ENCODE assay signal across 16 cellular contexts in genomic region chr7:43535031-43535451, GRCh38. TPM values are rescaled to one million over a fixed set of nuclear protein-coding genes. Genes with fewer than 3 reads are reported as not detected.
DNase-seq lines count a peak whose midpoint lies in the region; ATAC-seq and TF ChIP-seq lines count a peak whose summit lies in the region.
"Had no signal": no experiment of that assay in that cellular context is flagged by ENCODE, and none has a peak within 500 bp of the region (broad histone marks: within the 10 kb centered on the region; RNA-seq: fewer than 3 reads in every experiment).

No MANE protein-coding gene starts in this region.

- H3K9me3 ChIP-seq in fibroblast of lung (ENCODE audit: control insufficient read depth, insufficient read depth, low read depth, low read length) = no peaks in the 10 kb centered on the region
- H3K9me3 ChIP-seq in osteoblast (ENCODE audit: low read depth, low read length) = no peaks in the 10 kb centered on the region
- H3K9me3 ChIP-seq: colonic mucosa had no signal

- H3K4me1 ChIP-seq in fibroblast of lung (ENCODE audit: control insufficient read depth, extremely low read depth, insufficient read depth, low read length) (peaks cover 24% of the 10 kb centered on the region), osteoblast (ENCODE audit: insufficient read depth, low read length) (peaks cover 50% of the 10 kb centered on the region)
- H3K4me1 ChIP-seq: colonic mucosa had no signal

- H3K79me2 ChIP-seq in fibroblast of lung (ENCODE audit: control insufficient read depth, insufficient read depth, low read length) (no peaks in the 10 kb centered on the region), osteoblast (ENCODE audit: insufficient read depth, low read length) (no peaks in the 10 kb centered on the region)

- TF ChIP-seq CTCF in fibroblast of lung (conservative IDR thresholded peaks at IDR 0.05 in 1 of 2, IDR thresholded peaks at IDR 0.05 in 1 of 2; ENCODE audit: low read depth in 1 of 2, low read length in 2 of 2) (no peak), osteoblast (IDR thresholded peaks at IDR 0.05; ENCODE audit: extremely low read depth, low read depth, low read length) (no peak), GM13977 (IDR thresholded peaks at IDR 0.05; ENCODE audit: extremely low read depth, insufficient read depth, missing control alignments) (no peak)

- no peak for ATAC-seq in HG03045 (IDR thresholded peaks at IDR 0.05; ENCODE audit: unreplicated experiment)
- ATAC-seq: stimulated activated naive CD8-positive, alpha-beta T cell treated with anti-CD3 and anti-CD28 coated beads, Interleukin-15, amount 100 ng/mL, for 72 hours had no signal

- in situ Hi-C loops in Caki2 (cut with HindIII; ENCODE audit: low pct_unique_long_range_greater_than_20kb, low sequenced_read_pairs) (no loop called here), GM13977 (cut with MboI; ENCODE audit: low pct_unique_long_range_greater_than_20kb, low sequenced_read_pairs, unreplicated experiment) (no loop called here)

- no peak overlapping the region for H2AFZ ChIP-seq in fibroblast of lung (ENCODE audit: low read length)
- no peak overlapping the region for H2AFZ ChIP-seq in osteoblast (ENCODE audit: low read length)

- H3K27ac ChIP-seq in fibroblast of lung (ENCODE audit: insufficient read depth, low read length) = no peak overlapping the region
- peak overlapping the region; percentile 52 for H3K27ac ChIP-seq in osteoblast (ENCODE audit: low read depth, low read length)
- H3K27ac ChIP-seq: colonic mucosa, epithelial cell of prostate had no signal

- H3K9ac ChIP-seq in fibroblast of lung (ENCODE audit: insufficient read depth, low read length) = no peak overlapping the region

- DNase-seq in Caki2 (ENCODE audit: low read depth) = peak; percentile 23
- DNase-seq in RPMI7951 (ENCODE audit: low read depth) = peak; percentile 27
- peak; percentile 30 to 50 for DNase-seq in fibroblast of lung (ENCODE audit: low read depth in 2 of 2)
- DNase-seq in osteoblast (ENCODE audit: insufficient read length, low spot score, missing footprints) = no peak
- DNase-seq in NCI-H1105 (lab: John Stamatoyannopoulos, UW) = no peak
- no peak for DNase-seq in GM13977 (ENCODE audit: low spot score)
- DNase-seq in DMS79 (lab: John Stamatoyannopoulos, UW) = no peak
- DNase-seq: activated CD4-positive, alpha-beta T cell treated with anti-CD3 and anti-CD28 coated beads for 48 hours; activated naive CD8-positive, alpha-beta T cell treated with anti-CD3 and anti-CD28 coated beads for 36 hours; colonic mucosa; NCI-H1417; NCI-H345; SHP77; stimulated activated naive CD8-positive, alpha-beta T cell treated with anti-CD3 and anti-CD28 coated beads, Interleukin-15, amount 100 ng/mL, for 72 hours had no signal

- H3K36me3 ChIP-seq in fibroblast of lung (ENCODE audit: control insufficient read depth, insufficient read depth, low read length) (no peaks in the 10 kb centered on the region), osteoblast (ENCODE audit: insufficient read depth, low read length) (no peaks in the 10 kb centered on the region)
- H3K36me3 ChIP-seq: colonic mucosa had no signal

- H4K20me1 ChIP-seq in fibroblast of lung (ENCODE audit: control insufficient read depth, extremely low read depth, insufficient read depth, low read length) (no peaks in the 10 kb centered on the region), osteoblast (ENCODE audit: insufficient read depth, low read length) (no peaks in the 10 kb centered on the region)

- peaks cover 4% of the 10 kb centered on the region for H3K27me3 ChIP-seq in fibroblast of lung (ENCODE audit: control insufficient read depth, insufficient read depth, low read length)
- H3K27me3 ChIP-seq in osteoblast (ENCODE audit: insufficient read depth, low read length) = no peaks in the 10 kb centered on the region
- H3K27me3 ChIP-seq: colonic mucosa had no signal

- no peak overlapping the region for H3K4me3 ChIP-seq in fibroblast of lung (replicated peaks in 1 of 4; ENCODE audit: control extremely low read depth in 1 of 4, insufficient read depth in 1 of 4, low read depth in 3 of 4, low read length in 4 of 4)
- no peak overlapping the region for H3K4me3 ChIP-seq in osteoblast (ENCODE audit: insufficient read depth, low read length)
- H3K4me3 ChIP-seq: colonic mucosa had no signal

- no peak overlapping the region for H3K4me2 ChIP-seq in fibroblast of lung (ENCODE audit: extremely low read depth, insufficient read depth, low read length)
- H3K4me2 ChIP-seq in osteoblast (ENCODE audit: insufficient read depth, low read length) = peak overlapping the region; percentile 63

RNA-seq across cellular contexts. Expression of gene STK17A, which starts 47.9 kb away (rescaled TPM):
- 54.6 and 68.4 TPM in 2 replicates for total RNA-seq in Caki2 (2014; rRNA removed; shearing (Covaris generic); ENCODE audit: low replicate concordance)
- 94.3 and 97.4 TPM in 2 replicates for total RNA-seq in RPMI7951 (2014; rRNA removed; shearing (Covaris generic))
- total RNA-seq in fibroblast of lung (44.4 and 53.2 TPM in 2 replicates), osteoblast (95.2 and 109 TPM in 2 replicates)
- polyA plus RNA-seq in fibroblast of lung = 46.8 and 53.3 TPM in 2 replicates
- 45.4 and 52.2 TPM in 2 replicates for polyA plus RNA-seq in fibroblast of lung (2012)
- polyA minus RNA-seq in fibroblast of lung (ENCODE audit: low replicate concordance) = 1.8 and 2.9 TPM in 2 replicates

Comparison
In these comparisons a context has a peak if more than half of its experiments do, and no peak if none do; other contexts are left out.
1. DNase-seq: peak in Caki2 (single experiment), RPMI7951 (single experiment) and fibroblast of lung (2 of 2); none in osteoblast (single experiment), NCI-H1105 (single experiment), GM13977 (single experiment) and DMS79 (single experiment).